21 cellular contexts compared by ENCODE assay signal in the genomic region with DNA sequence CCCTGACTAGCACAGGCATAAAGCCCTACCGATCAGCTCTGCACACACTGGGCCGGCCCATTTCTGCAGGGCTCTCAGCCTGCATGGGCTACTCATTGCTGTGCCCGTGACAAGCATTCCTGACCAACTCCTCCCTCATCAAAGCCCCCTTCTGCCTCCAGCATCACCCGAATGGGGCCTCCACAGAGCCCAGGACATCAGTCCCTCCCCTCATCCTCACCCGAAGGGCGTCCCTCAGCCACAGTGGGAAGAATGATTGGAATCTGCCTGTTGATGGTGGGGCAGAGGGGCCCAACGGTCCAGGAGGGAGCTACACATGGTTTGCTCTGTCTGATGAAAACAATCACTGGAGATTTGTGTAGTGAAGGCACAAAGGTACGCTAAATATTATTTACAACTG. TPM values are rescaled to one million over a fixed set of nuclear protein-coding genes. Genes with fewer than 3 reads are reported as not detected.
"Had no signal": no experiment of that assay in that cellular context is flagged by ENCODE, and none has a peak within 500 bp of the region (broad histone marks: within the 10 kb centered on the region; RNA-seq: fewer than 3 reads in every experiment).

No MANE protein-coding gene starts in this region.

- H3K36me3 Mint-ChIP-seq: memory B cell; naive thymus-derived CD8-positive, alpha-beta T cell had no signal

- H3K4me3 ChIP-seq: esophagus squamous epithelium, heart right ventricle, right atrium auricular region, skin epidermis, transverse colon, vagina had no signal

- ATAC-seq: activated CD8-positive, alpha-beta T cell treated with anti-CD3 and anti-CD28 coated beads, Interleukin-2, amount 10 ng/mL, durations not matched to agents 7 days and 5 days; activated T-cell treated with anti-CD3 and anti-CD28 coated beads, Interleukin-2, amount 50 U/mL, for 72 hours; heart right ventricle; naive thymus-derived CD8-positive, alpha-beta T cell had no signal

- H3K4me1 Mint-ChIP-seq: activated CD4-positive, alpha-beta T cell treated with anti-CD3 and anti-CD28 coated beads, Interleukin-2, amount 10 ng/mL, durations not matched to agents 7 days and 5 days had no signal

- H3K9me3 ChIP-seq: esophagus squamous epithelium, heart right ventricle, right atrium auricular region, transverse colon, vagina had no signal

- H3K9me3 Mint-ChIP-seq: activated CD4-positive, alpha-beta T cell treated with anti-CD3 and anti-CD28 coated beads, Interleukin-2, amount 10 ng/mL, durations not matched to agents 7 days and 5 days; activated T-cell treated with anti-CD3 and anti-CD28 coated beads, Interleukin-2, amount 50 U/mL, for 72 hours; memory B cell; naive thymus-derived CD8-positive, alpha-beta T cell; stimulated activated naive CD8-positive, alpha-beta T cell treated with anti-CD3 and anti-CD28 coated beads, Interleukin-15, Interleukin-2, amounts not matched to agents 100 ng/mL and 50 ng/mL, for 24 hours had no signal

- H3K27me3 ChIP-seq: esophagus squamous epithelium, heart right ventricle, right atrium auricular region, transverse colon, vagina had no signal

- DNase-seq: activated CD4-positive, alpha-beta T cell treated with anti-CD3 and anti-CD28 coated beads, Interleukin-2, amount 10 ng/mL, durations not matched to agents 7 days and 5 days; activated CD8-positive, alpha-beta memory T cell treated with anti-CD3 and anti-CD28 coated beads, Interleukin-2, amount 50 U/mL, for 48 hours; activated CD8-positive, alpha-beta T cell treated with anti-CD3 and anti-CD28 coated beads, Interleukin-2, amount 10 ng/mL, durations not matched to agents 7 days and 5 days; activated effector memory CD4-positive, alpha-beta T cell treated with anti-CD3 and anti-CD28 coated beads, Interleukin-2, amount 50 U/mL, for 16 hours; activated naive CD4-positive, alpha-beta T cell treated with anti-CD3 and anti-CD28 coated beads, Interleukin-2, amount 50 U/mL, for 16 hours; activated T-cell treated with anti-CD3 and anti-CD28 coated beads, Interleukin-2, amount 50 U/mL, for 72 hours; cerebellar nuclear complex; effector CD8-positive, alpha-beta T cell; esophagus squamous epithelium; heart right ventricle; naive thymus-derived CD8-positive, alpha-beta T cell; stimulated activated CD4-positive, alpha-beta T cell treated with anti-CD3 and anti-CD28 coated beads, Interleukin-15, amount 100 ng/mL, for 24 hours; stimulated activated CD4-positive, alpha-beta T cell treated with anti-CD3 and anti-CD28 coated beads, Interleukin-2, amount 100 ng/mL, for 48 hours; T-helper 1 cell; T-helper 9 cell; transverse colon had no signal

- H3K4me3 Mint-ChIP-seq: activated CD4-positive, alpha-beta T cell treated with anti-CD3 and anti-CD28 coated beads, Interleukin-2, amount 10 ng/mL, durations not matched to agents 7 days and 5 days; activated CD8-positive, alpha-beta T cell treated with anti-CD3 and anti-CD28 coated beads, Interleukin-2, amount 10 ng/mL, durations not matched to agents 7 days and 5 days; activated T-cell treated with anti-CD3 and anti-CD28 coated beads, Interleukin-2, amount 50 U/mL, for 72 hours; memory B cell; naive thymus-derived CD8-positive, alpha-beta T cell; stimulated activated naive CD8-positive, alpha-beta T cell treated with anti-CD3 and anti-CD28 coated beads, Interleukin-15, Interleukin-2, amounts not matched to agents 100 ng/mL and 50 ng/mL, for 24 hours had no signal

- H3K27ac ChIP-seq: esophagus squamous epithelium, heart right ventricle, right atrium auricular region, skin epidermis, transverse colon, vagina had no signal

- H3K36me3 ChIP-seq: esophagus squamous epithelium, heart right ventricle, right atrium auricular region, transverse colon, vagina had no signal

- H3K4me1 ChIP-seq: esophagus squamous epithelium, right atrium auricular region, transverse colon, vagina had no signal

- H3K27ac Mint-ChIP-seq: activated CD4-positive, alpha-beta T cell treated with anti-CD3 and anti-CD28 coated beads, Interleukin-2, amount 10 ng/mL, durations not matched to agents 7 days and 5 days; activated CD8-positive, alpha-beta T cell treated with anti-CD3 and anti-CD28 coated beads, Interleukin-2, amount 10 ng/mL, durations not matched to agents 7 days and 5 days; activated T-cell treated with anti-CD3 and anti-CD28 coated beads, Interleukin-2, amount 50 U/mL, for 72 hours; memory B cell; naive thymus-derived CD8-positive, alpha-beta T cell; stimulated activated naive CD8-positive, alpha-beta T cell treated with anti-CD3 and anti-CD28 coated beads, Interleukin-15, Interleukin-2, amounts not matched to agents 100 ng/mL and 50 ng/mL, for 24 hours had no signal

RNA-seq across cellular contexts. Expression of a gene that starts 43.8 kb away (rescaled TPM):
- total RNA-seq: activated CD4-positive, alpha-beta T cell treated with anti-CD3 and anti-CD28 coated beads, Interleukin-2, amount 10 ng/mL, durations not matched to agents 7 days and 5 days; naive thymus-derived CD8-positive, alpha-beta T cell had no signal
